In the genomic region with DNA sequence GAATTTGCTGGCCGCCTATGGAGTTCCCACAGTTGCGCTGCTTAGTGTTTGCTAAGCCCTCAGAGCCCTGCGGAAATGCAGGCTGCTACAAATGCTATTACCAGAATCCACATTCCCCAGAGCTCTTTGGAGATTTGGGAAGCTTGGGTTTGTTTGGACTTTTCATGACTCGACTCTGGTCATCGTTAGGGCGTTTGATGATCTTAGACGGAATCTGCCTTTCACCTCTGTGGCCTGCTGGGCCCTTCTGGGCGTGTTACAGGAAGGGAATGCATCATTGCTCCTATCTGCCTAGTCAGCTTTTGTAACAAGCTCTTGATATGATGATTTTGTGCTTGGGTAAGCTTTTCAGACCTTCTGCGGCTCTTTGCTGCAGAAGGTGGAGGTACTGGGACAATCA, we compare ENCODE assay signal across 1 cellular context.
TF ChIP-seq lines count a peak whose summit lies in the region.

No MANE protein-coding gene starts in this region.

TF ChIP-seq in A549, 52 proteins besides CTCF, POLR2A, EP300 and RAD21 (continued from another document):
- TF ChIP-seq NPAS2 (CRISPR knock-in tag; IDR thresholded peaks at IDR 0.05; ENCODE audit: borderline replicate concordance) (no peak), HOXB5 (CRISPR knock-in tag; IDR thresholded peaks at IDR 0.05) (no peak), FOSB (CRISPR knock-in tag; IDR thresholded peaks at IDR 0.05) (no peak)
